ENCODE assay signal across 1 cellular context in genomic region chr22:18957621-18958320, GRCh38. TPM values are rescaled to one million over a fixed set of nuclear protein-coding genes. Genes with fewer than 3 reads are reported as not detected.
"Had no signal": no experiment of that assay in that cellular context is flagged by ENCODE, and none has a peak within 500 bp of the region (broad histone marks: within the 10 kb centered on the region; RNA-seq: fewer than 3 reads in every experiment).

No MANE protein-coding gene starts in this region.

RNA-seq across cellular contexts. Expression of gene PRODH, which starts 21.7 kb away (rescaled TPM):
- total RNA-seq: activated naive CD8-positive, alpha-beta T cell treated with anti-CD3 and anti-CD28 coated beads for 36 hours had no signal
